Comparison of ENCODE assay signal across 11 cellular contexts in genomic region chr10:11237571-11237970, GRCh38.
DNase-seq lines count a peak whose midpoint lies in the region; ATAC-seq and TF ChIP-seq lines count a peak whose summit lies in the region.
"Had no signal": no experiment of that assay in that cellular context is flagged by ENCODE, and none has a peak within 500 bp of the region (broad histone marks: within the 10 kb centered on the region; RNA-seq: fewer than 3 reads in every experiment).

No MANE protein-coding gene starts in this region.

- H3K27me3 ChIP-seq in adrenal gland, result no peaks in the 10 kb centered on the region

- H3K9me3 ChIP-seq in adrenal gland (replicated peaks in 1 of 3), result no peaks in the 10 kb centered on the region

- H3K4me1 Mint-ChIP-seq in activated T-cell treated with anti-CD3 and anti-CD28 coated beads, Interleukin-2, amount 50 U/mL, for 72 hours (ENCODE audit: low read depth), result peaks cover 78% of the 10 kb centered on the region
- peaks cover 72% of the 10 kb centered on the region for H3K4me1 Mint-ChIP-seq in stimulated activated memory B cell treated with anti-CD40 and anti-IgM and Interleukin-4, amounts not matched to agents 10 μg/mL and 1 μg/mL and 100 μg/mL, for 72 hours

- no peaks in the 10 kb centered on the region for H3K36me3 ChIP-seq in adrenal gland (replicated peaks in 1 of 2)

- ATAC-seq in HG03064 (IDR thresholded peaks at IDR 0.05; ENCODE audit: low read depth, unreplicated experiment) (peak; percentile 36), HG03025 (IDR thresholded peaks at IDR 0.05; ENCODE audit: low FRiP score, unreplicated experiment) (no peak)
- peak; percentile 8 to 23 for ATAC-seq in activated T-cell treated with anti-CD3 and anti-CD28 coated beads, Interleukin-2, amount 50 U/mL, for 72 hours (replicated peaks in 1 of 2)
- ATAC-seq in stimulated activated memory B cell treated with anti-CD40 and anti-IgM and Interleukin-4, amounts not matched to agents 10 μg/mL and 1 μg/mL and 100 μg/mL, for 72 hours, result peak; percentile 28
- ATAC-seq: left cardiac atrium had no signal

- DNase-seq in activated effector memory CD4-positive, alpha-beta T cell treated with anti-CD3 and anti-CD28 coated beads, Interleukin-2, amount 50 U/mL, for 16 hours, result peak; percentile 78
- DNase-seq in activated effector memory CD4-positive, alpha-beta T cell treated with Interleukin-2 at 50 U/mL for 16 hours, result no peak
- peak in 1 of 2 donors; percentile 63 for DNase-seq in activated T-cell treated with anti-CD3 and anti-CD28 coated beads, Interleukin-2, amount 50 U/mL, for 72 hours
- DNase-seq in foreskin fibroblast, result no peak
- DNase-seq in adrenal gland, result no peak
- DNase-seq: ACHN, aorta, left cardiac atrium had no signal

- H3K27ac Mint-ChIP-seq in activated T-cell treated with anti-CD3 and anti-CD28 coated beads, Interleukin-2, amount 50 U/mL, for 72 hours, result peak overlapping the region; percentile 99
- H3K27ac Mint-ChIP-seq in stimulated activated memory B cell treated with anti-CD40 and anti-IgM and Interleukin-4, amounts not matched to agents 10 μg/mL and 1 μg/mL and 100 μg/mL, for 72 hours, result peak overlapping the region; percentile 83

- H3K4me3 ChIP-seq in foreskin fibroblast (ENCODE audit: low read depth in 1 of 2, low read length in 2 of 2) (no peak overlapping the region), adrenal gland (no peak overlapping the region)

- H3K36me3 Mint-ChIP-seq in activated T-cell treated with anti-CD3 and anti-CD28 coated beads, Interleukin-2, amount 50 U/mL, for 72 hours (ENCODE audit: insufficient read depth in 2 of 2), result peaks cover 4 to 10% of the 10 kb centered on the region in 2 donors
- H3K36me3 Mint-ChIP-seq in stimulated activated memory B cell treated with anti-CD40 and anti-IgM and Interleukin-4, amounts not matched to agents 10 μg/mL and 1 μg/mL and 100 μg/mL, for 72 hours, result peaks cover 44% of the 10 kb centered on the region

- 74 to 84% (median 81%) methylated on average over 7 of the region's 7 CpGs for WGBS in adrenal gland, 4 donors

- H3K27ac ChIP-seq in adrenal gland, result no peak overlapping the region

- H3K27me3 Mint-ChIP-seq in activated T-cell treated with anti-CD3 and anti-CD28 coated beads, Interleukin-2, amount 50 U/mL, for 72 hours (ENCODE audit: low read depth), result no peaks in the 10 kb centered on the region
- no peaks in the 10 kb centered on the region for H3K27me3 Mint-ChIP-seq in stimulated activated memory B cell treated with anti-CD40 and anti-IgM and Interleukin-4, amounts not matched to agents 10 μg/mL and 1 μg/mL and 100 μg/mL, for 72 hours

- no peaks in the 10 kb centered on the region for H3K4me1 ChIP-seq in adrenal gland (replicated peaks in 1 of 2)

- intact Hi-C loops in adrenal gland (cut with DNase I), result no loop called here

- peak overlapping the region; percentile 66 to 84 for H3K4me3 Mint-ChIP-seq in activated T-cell treated with anti-CD3 and anti-CD28 coated beads, Interleukin-2, amount 50 U/mL, for 72 hours
- peak overlapping the region; percentile 11 for H3K4me3 Mint-ChIP-seq in stimulated activated memory B cell treated with anti-CD40 and anti-IgM and Interleukin-4, amounts not matched to agents 10 μg/mL and 1 μg/mL and 100 μg/mL, for 72 hours

- no peaks in the 10 kb centered on the region for H3K9me3 Mint-ChIP-seq in activated T-cell treated with anti-CD3 and anti-CD28 coated beads, Interleukin-2, amount 50 U/mL, for 72 hours
- no peaks in the 10 kb centered on the region for H3K9me3 Mint-ChIP-seq in stimulated activated memory B cell treated with anti-CD40 and anti-IgM and Interleukin-4, amounts not matched to agents 10 μg/mL and 1 μg/mL and 100 μg/mL, for 72 hours

- no peak for TF ChIP-seq POLR2A in adrenal gland (IDR thresholded peaks at IDR 0.05)

- TF ChIP-seq CTCF in foreskin fibroblast (IDR thresholded peaks at IDR 0.05; ENCODE audit: low read depth, low read length), result no peak
- no peak for TF ChIP-seq CTCF in adrenal gland (IDR thresholded peaks at IDR 0.05)
